Comparison of ENCODE assay signal across 26 cellular contexts in genomic region chr2:240593026-240593702, GRCh38. TPM values are rescaled to one million over a fixed set of nuclear protein-coding genes. Genes with fewer than 3 reads are reported as not detected.
DNase-seq lines count a peak whose midpoint lies in the region; ATAC-seq and TF ChIP-seq lines count a peak whose summit lies in the region.
"Had no signal": no experiment of that assay in that cellular context is flagged by ENCODE, and none has a peak within 500 bp of the region (broad histone marks: within the 10 kb centered on the region; RNA-seq: fewer than 3 reads in every experiment).

No MANE protein-coding gene starts in this region.

- peaks cover 54% of the 10 kb centered on the region for H3K36me3 ChIP-seq in left ventricle myocardium inferior

- no peaks in the 10 kb centered on the region for H3K9me3 ChIP-seq in left ventricle myocardium inferior (replicated peaks)
- H3K9me3 ChIP-seq: A549, BE2C, Peyer's patch had no signal

- intact Hi-C loops in left ventricle myocardium inferior (cut with micrococcal nuclease): no loop called here
- intact Hi-C loops in sciatic nerve (cut with DNase I): no loop called here
- intact Hi-C loops in activated naive CD4-positive, alpha-beta T cell treated with anti-CD3 and anti-CD28 coated beads for 36 hours (cut with micrococcal nuclease): no loop called here

- no peaks in the 10 kb centered on the region for H3K9me3 Mint-ChIP-seq in activated naive CD4-positive, alpha-beta T cell treated with anti-CD3 and anti-CD28 coated beads for 36 hours
- H3K9me3 Mint-ChIP-seq: T-helper 1 cell treated with Interleukin-12 subunit alpha and Interleukin-12 subunit beta and Interleukin-4 antibody, amounts not matched to agents 30 μg/mL and 1 μg/mL, for 36 hours had no signal

- H3K27ac Mint-ChIP-seq in activated naive CD4-positive, alpha-beta T cell treated with anti-CD3 and anti-CD28 coated beads for 36 hours: no peak overlapping the region
- H3K27ac Mint-ChIP-seq: activated naive CD8-positive, alpha-beta T cell; T-helper 1 cell treated with Interleukin-12 subunit alpha and Interleukin-12 subunit beta and Interleukin-4 antibody, amounts not matched to agents 30 μg/mL and 1 μg/mL, for 36 hours had no signal

- H3K27me3 ChIP-seq in left ventricle myocardium inferior (ENCODE audit: low read depth): no peaks in the 10 kb centered on the region
- H3K27me3 ChIP-seq: BE2C, Peyer's patch had no signal

- no peak for ATAC-seq in sciatic nerve
- ATAC-seq in HG03439 (IDR thresholded peaks at IDR 0.05; ENCODE audit: unreplicated experiment): no peak
- ATAC-seq: A549, GM12878 had no signal

- peaks cover 11% of the 10 kb centered on the region for H3K4me1 Mint-ChIP-seq in activated naive CD4-positive, alpha-beta T cell treated with anti-CD3 and anti-CD28 coated beads for 36 hours (ENCODE audit: low read depth)

- H3K4me1 ChIP-seq in left ventricle myocardium inferior: peaks cover 94% of the 10 kb centered on the region
- H3K4me1 ChIP-seq: BE2C had no signal

- H3K27me3 Mint-ChIP-seq in activated naive CD4-positive, alpha-beta T cell treated with anti-CD3 and anti-CD28 coated beads for 36 hours (ENCODE audit: low read depth): no peaks in the 10 kb centered on the region
- H3K27me3 Mint-ChIP-seq: activated naive CD8-positive, alpha-beta T cell had no signal

- DNase-seq in activated T-cell treated with anti-CD3 and anti-CD28 coated beads, Interleukin-2, amount 50 U/mL, for 1 hour: peak; percentile 5
- DNase-seq in activated T-cell treated with anti-CD3 and anti-CD28 coated beads for 4 hours (no peak), NCI-H446 treated with DMSO at 0.1 percent for 48 hours (lab: John Stamatoyannopoulos, UW) (peak; percentile 87), left ventricle myocardium inferior (peak; percentile 54), sciatic nerve (ENCODE audit: low spot score) (peak; percentile 48), NCI-H2029 (lab: John Stamatoyannopoulos, UW) (no peak)
- DNase-seq in activated naive CD4-positive, alpha-beta T cell treated with anti-CD3 and anti-CD28 coated beads for 36 hours: no peak
- DNase-seq: activated CD4-positive, alpha-beta T cell treated with anti-CD3 and anti-CD28 coated beads, Interleukin-2, amount 50 U/mL, for 48 hours; DMS79 treated with DMSO at 0.1 percent for 48 hours; effector CD8-positive, alpha-beta T cell; erythroblast; foreskin melanocyte; GM23248; hippocampal formation; Karpas-422; mammary epithelial cell; NCI-H2081; NK-92 treated with Interleukin-12 subunit alpha and Interleukin-12 subunit beta, amount 100 ng/mL, for 24 hours; stimulated activated CD4-positive, alpha-beta T cell treated with anti-CD3 and anti-CD28 coated beads, Interleukin-15, amount 100 ng/mL, for 24 hours had no signal

- H3K4me3 Mint-ChIP-seq in activated naive CD4-positive, alpha-beta T cell treated with anti-CD3 and anti-CD28 coated beads for 36 hours: no peak overlapping the region
- H3K4me3 Mint-ChIP-seq: activated naive CD8-positive, alpha-beta T cell; T-helper 1 cell treated with Interleukin-12 subunit alpha and Interleukin-12 subunit beta and Interleukin-4 antibody, amounts not matched to agents 30 μg/mL and 1 μg/mL, for 36 hours had no signal

- H3K27ac ChIP-seq in left ventricle myocardium inferior (replicated peaks): peak overlapping the region; percentile 89
- H3K27ac ChIP-seq: A549, GM23248, Peyer's patch had no signal

- no peak overlapping the region for H3K4me3 ChIP-seq in left ventricle myocardium inferior
- H3K4me3 ChIP-seq: A549, GM12878, GM23248, Peyer's patch had no signal

- CTCF ChIA-PET in activated naive CD4-positive, alpha-beta T cell treated with anti-CD3 and anti-CD28 coated beads for 36 hours (lab: Charles Lee): interaction anchor here (0.6 kb wide), 1 partner anchor 9 kb away, joined by 3 read pairs; no protein-coding TSS in a partner anchor

- no peak for TF ChIP-seq CTCF in left ventricle myocardium inferior (IDR thresholded peaks at IDR 0.05; ENCODE audit: borderline replicate concordance)

- peaks cover 4% of the 10 kb centered on the region for H3K36me3 Mint-ChIP-seq in activated naive CD4-positive, alpha-beta T cell treated with anti-CD3 and anti-CD28 coated beads for 36 hours (ENCODE audit: low read depth)
- H3K36me3 Mint-ChIP-seq: activated naive CD8-positive, alpha-beta T cell had no signal

RNA-seq across cellular contexts. Expression of gene CAPN10, which starts 6.6 kb away (rescaled TPM):
- total RNA-seq in left ventricle myocardium inferior (31.2 TPM), sciatic nerve (37.2 TPM)
- total RNA-seq in activated naive CD4-positive, alpha-beta T cell treated with anti-CD3 and anti-CD28 coated beads for 36 hours: 10 to 100 TPM; 24.9 to 28.5 TPM

RNA-seq across cellular contexts. Expression of gene RNPEPL1, which starts 24.9 kb away (rescaled TPM):
- total RNA-seq in left ventricle myocardium inferior: 80.1 TPM
- total RNA-seq in sciatic nerve: 38.8 TPM
- total RNA-seq in activated naive CD4-positive, alpha-beta T cell treated with anti-CD3 and anti-CD28 coated beads for 36 hours: 10 to 100 TPM; 40.3 to 44.3 TPM

RNA-seq across cellular contexts. Expression of gene GPR35, which starts 32.1 kb away (rescaled TPM):
- 1.3 TPM for total RNA-seq in left ventricle myocardium inferior
- total RNA-seq in sciatic nerve: 3.2 TPM
- total RNA-seq in activated naive CD4-positive, alpha-beta T cell treated with anti-CD3 and anti-CD28 coated beads for 36 hours: 1 to 10 TPM; 2.5 to 2.6 TPM
- total RNA-seq: GM23248 had no signal

RNA-seq across cellular contexts. Expression of gene DUSP28, which starts 33.0 kb away (rescaled TPM):
- 19.3 TPM for total RNA-seq in left ventricle myocardium inferior
- 4.5 TPM for total RNA-seq in sciatic nerve
- 1 to 10 TPM; 5.1 to 5.6 TPM for total RNA-seq in activated naive CD4-positive, alpha-beta T cell treated with anti-CD3 and anti-CD28 coated beads for 36 hours

RNA-seq across cellular contexts. Expression of gene ANKMY1, which starts 35.4 kb away (rescaled TPM):
- total RNA-seq in left ventricle myocardium inferior: 4.0 TPM
- total RNA-seq in sciatic nerve: 30.7 TPM
- 10 to 100 TPM; 17.0 to 17.4 TPM for total RNA-seq in activated naive CD4-positive, alpha-beta T cell treated with anti-CD3 and anti-CD28 coated beads for 36 hours

Comparison
In these comparisons a context has a peak if more than half of its experiments do, and no peak if none do; other contexts are left out.
1. DNase-seq: peak in activated T-cell treated with anti-CD3 and anti-CD28 coated beads, Interleukin-2, amount 50 U/mL, for 1 hour (single experiment), NCI-H446 treated with DMSO at 0.1 percent for 48 hours (single experiment), left ventricle myocardium inferior (single experiment) and sciatic nerve (single experiment); none in activated T-cell treated with anti-CD3 and anti-CD28 coated beads for 4 hours (single experiment), NCI-H2029 (single experiment) and activated naive CD4-positive, alpha-beta T cell treated with anti-CD3 and anti-CD28 coated beads for 36 hours (single experiment).